23 cellular contexts compared by ENCODE assay signal in the genomic region with DNA sequence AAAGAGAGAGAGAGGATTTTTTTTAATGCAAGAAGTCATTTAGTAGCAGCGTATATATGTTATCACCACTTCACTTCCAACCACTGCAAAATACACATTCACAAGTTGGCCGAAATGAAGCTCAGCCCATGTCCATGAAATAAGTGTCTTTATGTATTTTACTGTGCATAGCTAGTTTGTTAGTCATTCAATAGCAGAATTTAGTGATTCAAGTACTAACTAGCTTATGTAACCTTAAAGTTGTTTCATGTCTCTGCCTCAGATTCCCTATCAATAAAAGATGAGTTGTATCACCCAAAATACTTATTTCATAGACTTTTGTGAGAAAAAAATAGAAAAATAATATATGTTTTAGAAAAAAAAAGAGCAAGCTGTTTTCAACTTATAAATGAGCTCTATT.
DNase-seq lines count a peak whose midpoint lies in the region; ATAC-seq and TF ChIP-seq lines count a peak whose summit lies in the region.
"Had no signal": no experiment of that assay in that cellular context is flagged by ENCODE, and none has a peak within 500 bp of the region (broad histone marks: within the 10 kb centered on the region; RNA-seq: fewer than 3 reads in every experiment).

No MANE protein-coding gene starts in this region.

- H3K4me3 ChIP-seq in AG04450 (ENCODE audit: low read depth, low read length), result no peak overlapping the region
- H3K4me3 ChIP-seq: BLaER1 treated with 17β-estradiol and CSF1 and Interleukin-3, amounts not matched to agents 10 nM and 100 nM had no signal

- CTCF ChIA-PET in AG04450 (lab: Charles Lee) (interaction anchor here (0.6 to 1.6 kb wide), 4 partner anchors 34 to 501 kb away, joined by 3 to 6 read pairs (median 4); no protein-coding TSS in a partner anchor), RWPE1 (lab: Yijun Ruan, JAX) (interaction anchor here (0.6 kb wide), 1 partner anchor 39 kb away, joined by 3 read pairs; no protein-coding TSS in a partner anchor)

- TF ChIP-seq CTCF in AG04450 (IDR thresholded peaks at IDR 0.05; ENCODE audit: low read depth, low read length), result no peak
- no peak for TF ChIP-seq CTCF in RWPE1 (conservative IDR thresholded peaks at IDR 0.05; ENCODE audit: low read depth)

- H3K9me3 ChIP-seq in AG04450 (ENCODE audit: control insufficient read depth, insufficient read depth, low read length), result no peaks in the 10 kb centered on the region

- peak; percentile 2 for DNase-seq in AG04450 (ENCODE audit: low read depth, low spot score)
- DNase-seq in GM04503 (ENCODE audit: low read depth), result peak; percentile 3
- DNase-seq in RWPE1 (ENCODE audit: low spot score), result peak; percentile 17
- DNase-seq in fibroblast of peridontal ligament (ENCODE audit: extremely low read depth), result peak; percentile 7
- no peak for DNase-seq in iPS-NIHi11 (ENCODE audit: low spot score)
- no peak for DNase-seq in mesenteric fat pad (ENCODE audit: low spot score)
- no peak for DNase-seq in head of caudate nucleus
- DNase-seq: 8988T; CD8-positive, alpha-beta memory T cell; DMS53; Kasumi-1; NCI-H1105 treated with DMSO at 0.1 percent for 48 hours; NCI-H1694; NCI-H2081 treated with DMSO at 0.1 percent for 48 hours; NCI-H510A; NCI-H748 treated with DMSO at 0.1 percent for 48 hours; NK-92 treated with Interleukin-12 subunit alpha and Interleukin-12 subunit beta, amount 100 ng/mL, for 24 hours; SHP77 treated with DMSO at 0.1 percent for 48 hours; T-cell had no signal

- intact Hi-C loops in head of caudate nucleus (cut with DNase I), result no loop called here

- H3K27ac ChIP-seq in AG04450 (ENCODE audit: low read depth, low read length) (no peak overlapping the region), RWPE1 (no peak overlapping the region)
- H3K27ac ChIP-seq: BLaER1 treated with 17β-estradiol and CSF1 and Interleukin-3, amounts not matched to agents 10 nM and 100 nM; HL-60 had no signal

- POLR2A ChIA-PET in AG04450 (lab: Yijun Ruan, JAX) (interaction anchor here (1.3 kb wide), 1 partner anchor 32 kb away, joined by 4 read pairs; no protein-coding TSS in a partner anchor), RWPE1 (lab: Yijun Ruan, JAX; ENCODE audit: low non-redundant PET) (no interaction called here)

- no peak for ATAC-seq in GM18498 (IDR thresholded peaks at IDR 0.05; ENCODE audit: unreplicated experiment)
- ATAC-seq: SK-N-SH treated with all-trans-retinoic acid at 6 μM for 48 hours, T-cell had no signal

- H3K27me3 ChIP-seq in AG04450 (ENCODE audit: control insufficient read depth, insufficient read depth, low read length), result no peaks in the 10 kb centered on the region
- H3K27me3 ChIP-seq: BLaER1 treated with 17β-estradiol and CSF1 and Interleukin-3, amounts not matched to agents 10 nM and 100 nM had no signal

Comparison
In these comparisons a context has a peak if more than half of its experiments do, and no peak if none do; other contexts are left out.
1. DNase-seq: peak in AG04450 (single experiment), GM04503 (single experiment), RWPE1 (single experiment) and fibroblast of peridontal ligament (single experiment); none in iPS-NIHi11 (single experiment), mesenteric fat pad (single experiment) and head of caudate nucleus (0 of 42).